ENCODE assay signal across 15 cellular contexts in the genomic region with DNA sequence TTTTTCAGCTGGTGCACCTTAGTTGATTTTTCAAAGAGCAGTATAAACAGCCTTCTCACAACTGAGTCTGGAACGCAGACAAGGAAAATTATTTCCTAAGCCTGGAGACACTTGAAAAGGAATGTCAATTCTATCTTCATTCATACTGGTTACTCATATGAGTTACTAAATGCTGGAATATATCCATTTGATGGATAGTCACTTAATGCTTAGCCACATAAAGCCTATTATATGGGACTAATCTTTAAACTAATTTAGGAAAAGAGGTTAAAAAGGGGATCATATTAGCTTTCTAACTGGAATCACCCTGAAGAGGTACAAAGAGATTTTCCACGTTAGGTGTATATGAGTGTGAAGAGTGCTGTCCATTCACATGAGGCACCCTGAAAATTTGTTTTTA. TPM values are rescaled to one million over a fixed set of nuclear protein-coding genes. Genes with fewer than 3 reads are reported as not detected.
DNase-seq lines count a peak whose midpoint lies in the region; ATAC-seq and TF ChIP-seq lines count a peak whose summit lies in the region.
"Had no signal": no experiment of that assay in that cellular context is flagged by ENCODE, and none has a peak within 500 bp of the region (broad histone marks: within the 10 kb centered on the region; RNA-seq: fewer than 3 reads in every experiment).

No MANE protein-coding gene starts in this region.

- H3K4me3 ChIP-seq in breast epithelium, result no peak overlapping the region
- H3K4me3 ChIP-seq: BLaER1 treated with 17β-estradiol and CSF1 and Interleukin-3, amounts not matched to agents 10 nM and 100 nM; K562 had no signal

- H3K9me3 Mint-ChIP-seq in MCF 10A (ENCODE audit: unreplicated experiment) (no peaks in the 10 kb centered on the region), brain (peaks cover 0 to 21% (median 7%) of the 10 kb centered on the region in 5 experiments), neural crest cell (no peaks in the 10 kb centered on the region)

- no peaks in the 10 kb centered on the region for H3K9me3 ChIP-seq in breast epithelium

- BruUV-seq in MCF 10A (replicated peaks; lab: Mats Ljungman, UMichigan), result no TSS peak

- CTCF ChIA-PET in MCF 10A (lab: Yijun Ruan, JAX), result interaction anchor here (1.5 to 4.5 kb wide), 5 partner anchors 12 to 450 kb away, joined by 6 to 19 read pairs (median 10); no protein-coding TSS in a partner anchor

- intact Hi-C loops in MCF 10A (cut with micrococcal nuclease), result no loop called here
- intact Hi-C loops in breast epithelium (cut with DNase I; ENCODE audit: low total_unique reads), result loop anchor here (5.0 kb wide), 1 partner anchor 1030 kb away; no protein-coding TSS in a partner anchor

- TF ChIP-seq CTCF in MCF 10A (IDR thresholded peaks at IDR 0.05; ENCODE audit: unreplicated experiment), result no peak
- no peak for TF ChIP-seq CTCF in breast epithelium (IDR thresholded peaks at IDR 0.05)
- no peak for TF ChIP-seq CTCF in brain (conservative IDR thresholded peaks at IDR 0.05)
- TF ChIP-seq CTCF in neural crest cell (conservative IDR thresholded peaks at IDR 0.05), result no peak

- ATAC-seq in HG02571 (IDR thresholded peaks at IDR 0.05; ENCODE audit: unreplicated experiment), result no peak
- ATAC-seq: K562 had no signal

- no peak for DNase-seq in MCF 10A (ENCODE audit: unreplicated experiment)
- no peak for DNase-seq in breast epithelium (ENCODE audit: low spot score in 2 of 2)
- no peak for DNase-seq in neural crest cell (ENCODE audit: low read depth, low spot score)
- no peak for DNase-seq in cerebellar nuclear complex (lab: John Stamatoyannopoulos, UW)
- no peak for DNase-seq in CD1c-positive myeloid dendritic cell (ENCODE audit: extremely low spot score)
- no peak for DNase-seq in NCI-H446 treated with DMSO at 0.1 percent for 48 hours (lab: John Stamatoyannopoulos, UW)
- DNase-seq: NCI-H146, NCI-H2227 treated with DMSO at 0.1 percent for 48 hours, NCI-H526 treated with DMSO at 0.1 percent for 48 hours had no signal

- H3K36me3 ChIP-seq in breast epithelium, result no peaks in the 10 kb centered on the region
- H3K36me3 ChIP-seq: BLaER1 treated with 17β-estradiol and CSF1 and Interleukin-3, amounts not matched to agents 10 nM and 100 nM had no signal

- H3K27me3 ChIP-seq in breast epithelium, result no peaks in the 10 kb centered on the region

- TF ChIP-seq POLR2A in breast epithelium (IDR thresholded peaks at IDR 0.05), result no peak

- POLR2A ChIA-PET in MCF 10A (lab: Yijun Ruan, JAX), result interaction anchor here (0.6 to 3.2 kb wide), 9 partner anchors 9 to 441 kb away, joined by 3 to 60 read pairs (median 6); a partner anchor contains a TSS

- H3K36me3 Mint-ChIP-seq in MCF 10A (ENCODE audit: insufficient read depth, unreplicated experiment) (peaks cover 7% of the 10 kb centered on the region), brain (no peaks in the 10 kb centered on the region), neural crest cell (ENCODE audit: low read depth) (peaks cover 3% of the 10 kb centered on the region)

- H3K27me3 Mint-ChIP-seq in MCF 10A (ENCODE audit: insufficient read depth, unreplicated experiment) (no peaks in the 10 kb centered on the region), brain (peaks cover 97% of the 10 kb centered on the region), neural crest cell (ENCODE audit: low read depth) (peaks cover 94% of the 10 kb centered on the region)

- no peak overlapping the region for H3K27ac Mint-ChIP-seq in MCF 10A (ENCODE audit: low read depth, unreplicated experiment)
- peak overlapping the region in 1 of 5 experiments; percentile 30 for H3K27ac Mint-ChIP-seq in brain
- H3K27ac Mint-ChIP-seq in neural crest cell (ENCODE audit: unreplicated experiment), result no peak overlapping the region

- H3K27ac ChIP-seq in breast epithelium, result peak overlapping the region in 1 of 2 donors; percentile 4
- H3K27ac ChIP-seq: BLaER1 treated with 17β-estradiol and CSF1 and Interleukin-3, amounts not matched to agents 10 nM and 100 nM had no signal

- H3K4me1 ChIP-seq in breast epithelium, result peaks cover 5 to 10% of the 10 kb centered on the region in 2 donors

- H3K4me1 Mint-ChIP-seq in MCF 10A (ENCODE audit: insufficient read depth, unreplicated experiment) (peaks cover 39% of the 10 kb centered on the region), brain (peaks cover 61% of the 10 kb centered on the region), neural crest cell (peaks cover 4% of the 10 kb centered on the region)

- H3K4me3 Mint-ChIP-seq in MCF 10A (ENCODE audit: unreplicated experiment), result peak overlapping the region; percentile 12
- H3K4me3 Mint-ChIP-seq in brain, result peak overlapping the region; percentile 19 to 80 (median 70)
- H3K4me3 Mint-ChIP-seq in neural crest cell, result peak overlapping the region; percentile 62

RNA-seq across cellular contexts. Expression of a gene that starts 1.7 kb away (rescaled TPM):
- total RNA-seq in MCF 10A (2022) (2.6 and 3.7 TPM in 2 replicates), breast epithelium (1 to 10 TPM in 2 of 3 donors, under 1 TPM in 1; 0.80 to 2.8 (median 2.0) TPM), neural crest cell (0.68 and 0.96 TPM in 2 replicates)
- 1.1 TPM for polyA plus RNA-seq in brain (ENCODE audit: insufficient read depth, low read depth, low replicate concordance)
- total RNA-seq: K562 had no signal
- polyA plus RNA-seq: K562 had no signal

RNA-seq across cellular contexts. Expression of a gene that starts 11.3 kb away (rescaled TPM):
- total RNA-seq in MCF 10A (2022) (7.4 and 8.8 TPM in 2 replicates), breast epithelium (10 to 100 TPM; 11.5 to 48.7 (median 22.6) TPM), neural crest cell (3.2 and 4.3 TPM in 2 replicates)
- 25.3 TPM for polyA plus RNA-seq in brain (ENCODE audit: insufficient read depth, low read depth, low replicate concordance)
- total RNA-seq: K562 had no signal

RNA-seq across cellular contexts. Expression of a gene that starts 15.4 kb away (rescaled TPM):
- 0.96 and 2.0 TPM in 2 replicates for total RNA-seq in MCF 10A (2022)
- 10 to 100 TPM in 1 of 3 donors, 1 to 10 TPM in 2; 7.9 to 16.0 (median 9.0) TPM for total RNA-seq in breast epithelium
- 14.9 TPM for polyA plus RNA-seq in brain (ENCODE audit: insufficient read depth, low read depth, low replicate concordance)
- total RNA-seq in neural crest cell, result 1.6 and 2.0 TPM in 2 replicates
- total RNA-seq: A172, K562 had no signal
- polyA plus RNA-seq: K562 had no signal

RNA-seq across cellular contexts. Expression of a gene that starts 20.2 kb away (rescaled TPM):
- total RNA-seq in MCF 10A (2022) (8.2 and 14.0 TPM in 2 replicates), breast epithelium (1 to 10 TPM; 4.5 to 6.4 (median 4.6) TPM), neural crest cell (10.6 and 11.3 TPM in 2 replicates)
- 2.0 TPM for polyA plus RNA-seq in brain (ENCODE audit: insufficient read depth, low read depth, low replicate concordance)

RNA-seq across cellular contexts. Expression of a gene that starts 24.3 kb away (rescaled TPM):
- total RNA-seq in MCF 10A (2022) (0.29 and 0.44 TPM in 2 replicates), breast epithelium (1 to 10 TPM; 4.6 to 8.8 (median 6.2) TPM), neural crest cell (7.1 and 8.8 TPM in 2 replicates)
- 1.3 TPM for polyA plus RNA-seq in brain (ENCODE audit: insufficient read depth, low read depth, low replicate concordance)
- total RNA-seq: A172, K562, SK-MEL-5 had no signal
- polyA plus RNA-seq: K562 had no signal

Comparison
In these comparisons a context has a peak if more than half of its experiments do, and no peak if none do; other contexts are left out.
1. H3K4me3 Mint-ChIP-seq: peak in every context shown above with its lines; median percentile 70 in brain; 62 in neural crest cell; 12 in MCF 10A.